Comparison of ENCODE assay signal across 8 cellular contexts in the genomic region with DNA sequence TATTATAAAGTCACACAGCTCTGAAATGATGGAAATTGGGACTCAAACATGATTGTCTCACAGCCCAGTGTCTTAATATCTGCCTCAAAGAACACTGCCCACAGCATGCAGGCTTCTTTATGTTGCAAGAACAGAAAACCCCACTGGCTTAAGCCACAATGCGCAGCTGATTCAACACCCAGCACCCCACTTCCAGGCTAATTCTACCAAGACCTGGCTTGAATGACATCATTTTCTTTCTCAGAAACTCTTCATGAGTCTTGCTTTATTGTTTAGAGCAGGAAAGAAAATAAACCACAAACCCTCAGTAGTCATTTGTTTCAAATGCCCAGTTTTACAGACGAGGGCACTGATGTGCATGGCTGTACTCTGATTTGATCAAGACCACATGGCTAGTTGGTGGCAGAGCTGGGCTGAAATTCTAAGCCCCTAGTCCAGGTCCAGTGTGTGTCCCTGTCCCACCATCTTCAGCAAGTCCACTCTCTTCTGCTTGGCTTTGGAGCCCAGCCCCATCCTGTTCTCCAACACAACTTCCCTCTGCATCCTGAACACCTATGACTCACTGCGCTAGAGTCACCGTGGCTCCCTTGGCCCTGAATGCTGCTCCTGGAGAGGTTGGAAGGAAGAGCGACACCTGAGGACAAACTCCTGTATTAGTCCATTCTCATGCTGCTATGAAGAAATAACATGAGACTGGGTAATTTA. TPM values are rescaled to one million over a fixed set of nuclear protein-coding genes. Genes with fewer than 3 reads are reported as not detected.
DNase-seq lines count a peak whose midpoint lies in the region; ATAC-seq and TF ChIP-seq lines count a peak whose summit lies in the region.

No MANE protein-coding gene starts in this region.

- no TSS peak for BruUV-seq in IMR-90 (replicated peaks; lab: Mats Ljungman, UMichigan)

- DNase-seq in IMR-90, result peak; percentile 92
- DNase-seq in activated naive CD8-positive, alpha-beta T cell treated with anti-CD3 and anti-CD28 coated beads, Interleukin-2, amount 10 ng/mL, durations not matched to agents 7 days and 5 days, result no peak
- peak; percentile 90 for DNase-seq in kidney epithelial cell (ENCODE audit: low read depth)
- no peak for DNase-seq in thyroid gland
- DNase-seq in HuH-7 (ENCODE audit: low spot score), result no peak
- no peak for DNase-seq in NCI-H82 treated with DMSO at 0.1 percent for 48 hours (lab: John Stamatoyannopoulos, UW; ENCODE audit: unreplicated experiment)
- no peak for DNase-seq in NCI-H1694 (lab: John Stamatoyannopoulos, UW)

- TF ChIP-seq CTCF in IMR-90 (conservative IDR thresholded peaks at IDR 0.05; ENCODE audit: low read depth, low read length), result no peak
- no peak for TF ChIP-seq CTCF in kidney epithelial cell (IDR thresholded peaks at IDR 0.05; ENCODE audit: insufficient read depth, low read length, poor library complexity, severe bottlenecking)
- TF ChIP-seq CTCF in thyroid gland (IDR thresholded peaks at IDR 0.05), result no peak

- peak overlapping the region; percentile 21 for H3K18ac ChIP-seq in IMR-90 (ENCODE audit: low read depth, low read length)

- H3K4me2 ChIP-seq in IMR-90 (ENCODE audit: low read depth, low read length), result no peak overlapping the region

- peak overlapping the region; percentile 68 for H3K4ac ChIP-seq in IMR-90 (ENCODE audit: low read depth, low read length)

- TF ChIP-seq POLR2A in IMR-90 (IDR thresholded peaks at IDR 0.05; ENCODE audit: low read depth, low read length) (no peak), thyroid gland (IDR thresholded peaks at IDR 0.05) (no peak)

- H3K27me3 Mint-ChIP-seq in activated naive CD8-positive, alpha-beta T cell treated with anti-CD3 and anti-CD28 coated beads, Interleukin-2, amount 10 ng/mL, durations not matched to agents 7 days and 5 days, result peaks cover 4% of the 10 kb centered on the region

- H3K14ac ChIP-seq in IMR-90 (replicated peaks; ENCODE audit: low read depth, low read length), result peak overlapping the region; percentile 38; the same call in 1 of the 2 replicates

- in situ Hi-C loops in IMR-90 (cut with MboI; ENCODE audit: low sequenced_read_pairs), result loop anchor here (5.0 kb wide), 1 partner anchor 109 kb away; no protein-coding TSS in a partner anchor

- H3K27ac Mint-ChIP-seq in activated naive CD8-positive, alpha-beta T cell treated with anti-CD3 and anti-CD28 coated beads, Interleukin-2, amount 10 ng/mL, durations not matched to agents 7 days and 5 days, result peak overlapping the region; percentile 74

- peaks cover 35% of the 10 kb centered on the region for H3K9me1 ChIP-seq in IMR-90 (ENCODE audit: insufficient read depth, low read length)

- H2BK5ac ChIP-seq in IMR-90 (ENCODE audit: low read depth, low read length, poor library complexity, severe bottlenecking), result peak overlapping the region; percentile 74

- H3K36me3 Mint-ChIP-seq in activated naive CD8-positive, alpha-beta T cell treated with anti-CD3 and anti-CD28 coated beads, Interleukin-2, amount 10 ng/mL, durations not matched to agents 7 days and 5 days, result peaks cover 22% of the 10 kb centered on the region

- H4K5ac ChIP-seq in IMR-90 (ENCODE audit: low read depth, low read length), result no peak overlapping the region

- H2AK5ac ChIP-seq in IMR-90 (ENCODE audit: low read depth, low read length), result peak overlapping the region; percentile 85

- no peak overlapping the region for H3K56ac ChIP-seq in IMR-90 (ENCODE audit: extremely low read depth, insufficient read depth, low read length)

- no peaks in the 10 kb centered on the region for H3K36me3 ChIP-seq in ACC112 (ENCODE audit: insufficient read depth, low read length)
- H3K36me3 ChIP-seq in IMR-90 (ENCODE audit: control insufficient read depth, insufficient read depth, low read length), result peaks cover 9% of the 10 kb centered on the region
- no peaks in the 10 kb centered on the region for H3K36me3 ChIP-seq in kidney epithelial cell (ENCODE audit: control insufficient read depth, insufficient read depth, low read length)
- peaks cover 0 to 2% of the 10 kb centered on the region in 2 donors for H3K36me3 ChIP-seq in thyroid gland

- H3K27me3 ChIP-seq in ACC112 (ENCODE audit: insufficient read depth, low read length), result no peaks in the 10 kb centered on the region
- no peaks in the 10 kb centered on the region for H3K27me3 ChIP-seq in IMR-90 (ENCODE audit: control insufficient read depth, insufficient read depth, low read length)
- no peaks in the 10 kb centered on the region for H3K27me3 ChIP-seq in kidney epithelial cell (ENCODE audit: control insufficient read depth, insufficient read depth, low read length)
- H3K27me3 ChIP-seq in thyroid gland, result no peaks in the 10 kb centered on the region

- H3K23ac ChIP-seq in IMR-90 (ENCODE audit: low read depth, low read length), result peak overlapping the region; percentile 60; the same call in 1 of the 2 replicates

- H4K91ac ChIP-seq in IMR-90 (ENCODE audit: insufficient read depth, low read depth, low read length), result peak overlapping the region; percentile 73

- intact Hi-C loops in IMR-90 (cut with micrococcal nuclease) (no loop called here), thyroid gland (cut with DNase I) (loop anchor here (10.0 kb wide), 1 partner anchor 62 kb away; no protein-coding TSS in a partner anchor)

- peak overlapping the region; percentile 12 to 78; a peak in 2 of 4 replicates for H4K8ac ChIP-seq in IMR-90 (ENCODE audit: low read depth in 2 of 2, low read length in 2 of 2)

- H3K4me3 ChIP-seq in ACC112 (ENCODE audit: low read depth, low read length) (no peak overlapping the region), IMR-90 (ENCODE audit: insufficient read depth, low read depth, low read length) (no peak overlapping the region), kidney epithelial cell (ENCODE audit: low read depth, low read length) (no peak overlapping the region), thyroid gland (replicated peaks in 1 of 3) (no peak overlapping the region)

- no CpG with 5 or more reads among the region's 5 CpGs for WGBS in IMR-90 (ENCODE audit: extremely low coverage in 2 of 2, insufficient read length in 1 of 2), 2 experiments
- WGBS in thyroid gland, 2 donors, result 69 to 73% methylated on average over 5 of the region's 5 CpGs

- H3K9me3 ChIP-seq in IMR-90 (ENCODE audit: control insufficient read depth, insufficient read depth, low read length) (no peaks in the 10 kb centered on the region), thyroid gland (no peaks in the 10 kb centered on the region)

- H3K9me3 Mint-ChIP-seq in activated naive CD8-positive, alpha-beta T cell treated with anti-CD3 and anti-CD28 coated beads, Interleukin-2, amount 10 ng/mL, durations not matched to agents 7 days and 5 days, result no peaks in the 10 kb centered on the region

- POLR2A ChIA-PET in IMR-90 (lab: Charles Lee; ENCODE audit: unreplicated experiment), result no interaction called here
- POLR2A ChIA-PET in activated naive CD8-positive, alpha-beta T cell treated with anti-CD3 and anti-CD28 coated beads, Interleukin-2, amount 10 ng/mL, durations not matched to agents 7 days and 5 days (lab: Charles Lee), result interaction anchor here (2.0 kb wide), 1 partner anchor 50 kb away, joined by 6 read pairs; a partner anchor contains a TSS

- peak overlapping the region; percentile 9; the same call in 2 of the 3 replicates for H2BK15ac ChIP-seq in IMR-90 (ENCODE audit: low read depth, low read length)

- H4K20me1 ChIP-seq in IMR-90 (ENCODE audit: insufficient read depth, low read length), result 0 out of 2 replicates have a peak, but pooled peaks cover 6% of the 10 kb centered on the region

- H3K4me3 Mint-ChIP-seq in activated naive CD8-positive, alpha-beta T cell treated with anti-CD3 and anti-CD28 coated beads, Interleukin-2, amount 10 ng/mL, durations not matched to agents 7 days and 5 days, result peak overlapping the region; percentile 61

- H3K4me1 Mint-ChIP-seq in activated naive CD8-positive, alpha-beta T cell treated with anti-CD3 and anti-CD28 coated beads, Interleukin-2, amount 10 ng/mL, durations not matched to agents 7 days and 5 days, result peaks cover 51% of the 10 kb centered on the region

- no peak overlapping the region for H2AK9ac ChIP-seq in IMR-90 (replicated peaks; ENCODE audit: low read depth, low read length, poor library complexity)

- H2BK120ac ChIP-seq in IMR-90 (ENCODE audit: low read depth, low read length), result peak overlapping the region; percentile 62

- no peak for TF ChIP-seq RAD21 in IMR-90 (IDR thresholded peaks at IDR 0.05; ENCODE audit: low read length)

- H3K9ac ChIP-seq in IMR-90 (ENCODE audit: low read depth, low read length), result no peak overlapping the region

- no peak overlapping the region for H2AFZ ChIP-seq in ACC112 (ENCODE audit: low read length, unreplicated experiment)
- peak overlapping the region; percentile 44 for H2AFZ ChIP-seq in IMR-90 (replicated peaks; ENCODE audit: low read length, poor library complexity)

- CTCF ChIA-PET in IMR-90 (lab: Yijun Ruan, JAX), result interaction anchor here (0.7 kb wide), 1 partner anchor 10 kb away, joined by 3 read pairs; no protein-coding TSS in a partner anchor

- H2BK20ac ChIP-seq in IMR-90 (ENCODE audit: low read depth, low read length), result peak overlapping the region; percentile 71

- no peaks in the 10 kb centered on the region for H3K79me2 ChIP-seq in ACC112 (ENCODE audit: control insufficient read depth, insufficient read depth, low read length, unreplicated experiment)

- H3K4me1 ChIP-seq in ACC112 (ENCODE audit: control insufficient read depth, insufficient read depth, low read length, unreplicated experiment) (peaks cover 37% of the 10 kb centered on the region), IMR-90 (ENCODE audit: control insufficient read depth, insufficient read depth, low read length) (peaks cover 34% of the 10 kb centered on the region), thyroid gland (peaks cover 51 to 75% of the 10 kb centered on the region in 2 donors)

- dilution Hi-C loops in IMR-90 (cut with HindIII; ENCODE audit: low sequenced_read_pairs, unreplicated experiment), result no loop called here

- peaks cover under 1 to 21% of the 10 kb centered on the region in 2 experiments; a peak in 2 of 4 replicates for H3K79me1 ChIP-seq in IMR-90 (ENCODE audit: low read depth in 1 of 2, low read length in 2 of 2)

- H3K27ac ChIP-seq in ACC112 (ENCODE audit: low read depth, low read length), result peak overlapping the region; percentile 99
- H3K27ac ChIP-seq in IMR-90 (ENCODE audit: insufficient read depth, low read length), result peak overlapping the region; percentile 41
- peak overlapping the region; percentile 51 to 71 (median 53) for H3K27ac ChIP-seq in thyroid gland

- peak; percentile 6; the same call in 1 of the 2 replicates for ATAC-seq in IMR-90 (ENCODE audit: low read depth)
- peak; percentile 85 for ATAC-seq in activated naive CD8-positive, alpha-beta T cell treated with anti-CD3 and anti-CD28 coated beads, Interleukin-2, amount 10 ng/mL, durations not matched to agents 7 days and 5 days (ENCODE audit: low read depth)

TF ChIP-seq in IMR-90, 13 proteins besides CTCF, POLR2A, EP300 and RAD21 (continues in another document):
- peak; percentile 86 for TF ChIP-seq CEBPB (IDR thresholded peaks at IDR 0.05; ENCODE audit: low read depth, low read length)

RNA-seq across cellular contexts. Expression of a gene that starts 50.3 kb away (rescaled TPM):
- total RNA-seq in IMR-90 (2012; rRNA removed) (29.4 and 96.9 TPM in 2 replicates), kidney epithelial cell (103 and 130 TPM in 2 replicates), thyroid gland (100 to 1,000 TPM; 326 to 969 (median 539) TPM)
- 219 and 229 TPM in 2 replicates for polyA plus RNA-seq in IMR-90 (2012; rRNA removed)
- polyA plus RNA-seq in IMR-90 (2012; cell fraction: cytosol; rRNA removed), result 81.4 and 102 TPM in 2 replicates
- polyA plus RNA-seq in IMR-90 (2012; cell fraction: nucleus; rRNA removed; ENCODE audit: low replicate concordance), result 215 and 1,047 TPM in 2 replicates
- 100 to 1,000 TPM; 565 to 587 TPM for total RNA-seq in activated naive CD8-positive, alpha-beta T cell treated with anti-CD3 and anti-CD28 coated beads, Interleukin-2, amount 10 ng/mL, durations not matched to agents 7 days and 5 days

Comparison
In these comparisons a context has a peak if more than half of its experiments do, and no peak if none do; other contexts are left out.
1. H3K27ac ChIP-seq: peak in every context shown above with its lines; median percentile 99 in ACC112; 53 in thyroid gland; 41 in IMR-90.
2. DNase-seq: peak in IMR-90 (single experiment) and kidney epithelial cell (single experiment); none in activated naive CD8-positive, alpha-beta T cell treated with anti-CD3 and anti-CD28 coated beads, Interleukin-2, amount 10 ng/mL, durations not matched to agents 7 days and 5 days (single experiment), thyroid gland (0 of 2), HuH-7 (single experiment), NCI-H82 treated with DMSO at 0.1 percent for 48 hours (single experiment) and NCI-H1694 (single experiment).